ENCODE assay signal across 12 cellular contexts in the genomic region with DNA sequence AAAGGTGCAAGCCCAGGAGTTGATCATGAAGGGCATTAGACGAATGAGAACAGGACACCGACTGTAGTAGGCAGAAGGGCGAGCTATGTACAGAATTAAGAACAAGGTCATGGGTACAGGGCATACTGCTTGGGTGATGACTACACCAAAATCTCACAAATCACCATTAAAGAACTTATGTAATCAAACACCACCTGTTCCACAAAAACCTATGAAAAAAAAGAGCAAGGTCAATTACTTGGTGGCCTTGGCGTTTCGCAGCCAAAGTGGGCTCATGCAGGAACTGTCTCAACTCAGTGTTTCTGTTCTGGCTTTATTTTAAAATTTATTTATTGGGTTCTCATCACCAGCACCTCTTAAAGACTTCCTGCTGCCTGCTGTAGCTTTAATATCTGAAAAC. TPM values are rescaled to one million over a fixed set of nuclear protein-coding genes. Genes with fewer than 3 reads are reported as not detected.
DNase-seq lines count a peak whose midpoint lies in the region; ATAC-seq and TF ChIP-seq lines count a peak whose summit lies in the region.
"Had no signal": no experiment of that assay in that cellular context is flagged by ENCODE, and none has a peak within 500 bp of the region (broad histone marks: within the 10 kb centered on the region; RNA-seq: fewer than 3 reads in every experiment).

No MANE protein-coding gene starts in this region.

- H3K27ac Mint-ChIP-seq in activated T-cell treated with anti-CD3 and anti-CD28 coated beads, Interleukin-2, amount 50 U/mL, for 24 hours: peak overlapping the region; percentile 94
- H3K27ac Mint-ChIP-seq in activated T-helper 1 cell treated with anti-CD3 and anti-CD28 coated beads, Interleukin-12 subunit alpha, Interleukin-12 subunit beta, Interleukin-2, Interleukin-4 antibody, amounts not matched to agents 30 ng/mL and 10 ng/mL and 1 ng/mL, durations not matched to agents 14 hours and 24 hours and 36 hours: peak overlapping the region; percentile 98

- H3K4me1 Mint-ChIP-seq in activated T-cell treated with anti-CD3 and anti-CD28 coated beads, Interleukin-2, amount 50 U/mL, for 24 hours (ENCODE audit: low read depth): peaks cover 73% of the 10 kb centered on the region
- H3K4me1 Mint-ChIP-seq in activated T-helper 1 cell treated with anti-CD3 and anti-CD28 coated beads, Interleukin-12 subunit alpha, Interleukin-12 subunit beta, Interleukin-2, Interleukin-4 antibody, amounts not matched to agents 30 ng/mL and 10 ng/mL and 1 ng/mL, durations not matched to agents 14 hours and 24 hours and 36 hours (ENCODE audit: low read depth): peaks cover 73% of the 10 kb centered on the region

- intact Hi-C loops in activated T-helper 1 cell treated with anti-CD3 and anti-CD28 coated beads, Interleukin-12 subunit alpha, Interleukin-12 subunit beta, Interleukin-2, Interleukin-4 antibody, amounts not matched to agents 30 ng/mL and 10 ng/mL and 1 ng/mL, durations not matched to agents 14 hours and 24 hours and 36 hours (cut with micrococcal nuclease): no loop called here

- H3K27me3 ChIP-seq in lung (ENCODE audit: control insufficient read depth, insufficient read depth): no peaks in the 10 kb centered on the region

- H3K4me3 ChIP-seq in lung: no peak overlapping the region

- peak overlapping the region; percentile 91 for H3K4me3 Mint-ChIP-seq in activated T-cell treated with anti-CD3 and anti-CD28 coated beads, Interleukin-2, amount 50 U/mL, for 24 hours
- peak overlapping the region; percentile 99 for H3K4me3 Mint-ChIP-seq in activated T-helper 1 cell treated with anti-CD3 and anti-CD28 coated beads, Interleukin-12 subunit alpha, Interleukin-12 subunit beta, Interleukin-2, Interleukin-4 antibody, amounts not matched to agents 30 ng/mL and 10 ng/mL and 1 ng/mL, durations not matched to agents 14 hours and 24 hours and 36 hours

- H3K36me3 Mint-ChIP-seq in activated T-cell treated with anti-CD3 and anti-CD28 coated beads, Interleukin-2, amount 50 U/mL, for 24 hours (ENCODE audit: low read depth): peaks cover 12% of the 10 kb centered on the region
- H3K36me3 Mint-ChIP-seq in activated T-helper 1 cell treated with anti-CD3 and anti-CD28 coated beads, Interleukin-12 subunit alpha, Interleukin-12 subunit beta, Interleukin-2, Interleukin-4 antibody, amounts not matched to agents 30 ng/mL and 10 ng/mL and 1 ng/mL, durations not matched to agents 14 hours and 24 hours and 36 hours (ENCODE audit: low read depth): peaks cover 3% of the 10 kb centered on the region

- DNase-seq in activated T-cell treated with anti-CD3 and anti-CD28 coated beads, Interleukin-2, amount 50 U/mL, for 24 hours: no peak
- no peak for DNase-seq in activated T-cell treated with anti-CD3 and anti-CD28 coated beads, Interleukin-2, amount 50 U/mL, for 48 hours
- no peak for DNase-seq in activated T-helper 1 cell treated with anti-CD3 and anti-CD28 coated beads, Interleukin-12 subunit alpha, Interleukin-12 subunit beta, Interleukin-2, Interleukin-4 antibody, amounts not matched to agents 30 ng/mL and 10 ng/mL and 1 ng/mL, durations not matched to agents 14 hours and 24 hours and 36 hours (ENCODE audit: low spot score)
- DNase-seq in lung (ENCODE audit: low spot score) (no peak), NOMO-1 treated with DMSO at 0.1 percent for 48 hours (lab: John Stamatoyannopoulos, UW; ENCODE audit: unreplicated experiment) (no peak), NCI-H146 treated with DMSO at 0.1 percent for 48 hours (lab: John Stamatoyannopoulos, UW; ENCODE audit: unreplicated experiment) (no peak)
- DNase-seq: H7, islet precursor cell had no signal

- 78 to 85% methylated on average over 5 of the region's 5 CpGs for WGBS in lung, 2 donors

- ATAC-seq in lung (ENCODE audit: insufficient read depth, low FRiP score) (no peak), HG02571 (IDR thresholded peaks at IDR 0.05; ENCODE audit: unreplicated experiment) (no peak)

- peaks cover 7 to 17% of the 10 kb centered on the region in 2 donors for H3K4me1 ChIP-seq in lung (ENCODE audit: control insufficient read depth in 2 of 2, insufficient read depth in 2 of 2, low read length in 2 of 2)

- no peaks in the 10 kb centered on the region for H3K36me3 ChIP-seq in lung (ENCODE audit: control insufficient read depth in 2 of 2, insufficient read depth in 2 of 2, low read length in 2 of 2)

- H3K27me3 Mint-ChIP-seq in activated T-cell treated with anti-CD3 and anti-CD28 coated beads, Interleukin-2, amount 50 U/mL, for 24 hours: no peaks in the 10 kb centered on the region
- no peaks in the 10 kb centered on the region for H3K27me3 Mint-ChIP-seq in activated T-helper 1 cell treated with anti-CD3 and anti-CD28 coated beads, Interleukin-12 subunit alpha, Interleukin-12 subunit beta, Interleukin-2, Interleukin-4 antibody, amounts not matched to agents 30 ng/mL and 10 ng/mL and 1 ng/mL, durations not matched to agents 14 hours and 24 hours and 36 hours (ENCODE audit: insufficient read depth)

- no peaks in the 10 kb centered on the region for H3K9me3 Mint-ChIP-seq in activated T-cell treated with anti-CD3 and anti-CD28 coated beads, Interleukin-2, amount 50 U/mL, for 24 hours
- no peaks in the 10 kb centered on the region for H3K9me3 Mint-ChIP-seq in activated T-helper 1 cell treated with anti-CD3 and anti-CD28 coated beads, Interleukin-12 subunit alpha, Interleukin-12 subunit beta, Interleukin-2, Interleukin-4 antibody, amounts not matched to agents 30 ng/mL and 10 ng/mL and 1 ng/mL, durations not matched to agents 14 hours and 24 hours and 36 hours

- H3K27ac ChIP-seq in lung (ENCODE audit: low read depth in 1 of 2, low read length in 1 of 2) (peak overlapping the region; percentile 30 to 56), temporal lobe (ENCODE audit: low read depth, low read length) (peak overlapping the region; percentile 98)
- H3K27ac ChIP-seq: epithelial cell of prostate had no signal

- TF ChIP-seq CTCF in lung (IDR thresholded peaks at IDR 0.05; ENCODE audit: control extremely low read depth, extremely low read depth): no peak

- H3K9me3 ChIP-seq in lung (ENCODE audit: control insufficient read depth in 2 of 2, insufficient read depth in 1 of 2, low read length in 1 of 2): no peaks in the 10 kb centered on the region

RNA-seq across cellular contexts. Expression of a gene that starts 2.1 kb away (rescaled TPM):
- total RNA-seq in activated T-helper 1 cell treated with anti-CD3 and anti-CD28 coated beads, Interleukin-12 subunit alpha, Interleukin-12 subunit beta, Interleukin-2, Interleukin-4 antibody, amounts not matched to agents 30 ng/mL and 10 ng/mL and 1 ng/mL, durations not matched to agents 14 hours and 24 hours and 36 hours: 25.1 and 38.5 TPM in 2 replicates
- total RNA-seq in lung: 10 to 100 TPM; 22.5 to 42.6 TPM
- polyA plus RNA-seq in lung: 10 to 100 TPM in 1 of 2 donors, 1 to 10 TPM in 1; 9.3 to 12.0 TPM
- 14.5 TPM for total RNA-seq in temporal lobe

RNA-seq across cellular contexts. Expression of a gene that starts 30.3 kb away (rescaled TPM):
- total RNA-seq in activated T-helper 1 cell treated with anti-CD3 and anti-CD28 coated beads, Interleukin-12 subunit alpha, Interleukin-12 subunit beta, Interleukin-2, Interleukin-4 antibody, amounts not matched to agents 30 ng/mL and 10 ng/mL and 1 ng/mL, durations not matched to agents 14 hours and 24 hours and 36 hours: not detected in 2 replicates
- total RNA-seq in lung (not detected), temporal lobe (not detected)
- polyA plus RNA-seq in lung: not detected
- total RNA-seq: H7, omental fat pad had no signal
